9 cellular contexts compared by ENCODE assay signal in the genomic region with DNA sequence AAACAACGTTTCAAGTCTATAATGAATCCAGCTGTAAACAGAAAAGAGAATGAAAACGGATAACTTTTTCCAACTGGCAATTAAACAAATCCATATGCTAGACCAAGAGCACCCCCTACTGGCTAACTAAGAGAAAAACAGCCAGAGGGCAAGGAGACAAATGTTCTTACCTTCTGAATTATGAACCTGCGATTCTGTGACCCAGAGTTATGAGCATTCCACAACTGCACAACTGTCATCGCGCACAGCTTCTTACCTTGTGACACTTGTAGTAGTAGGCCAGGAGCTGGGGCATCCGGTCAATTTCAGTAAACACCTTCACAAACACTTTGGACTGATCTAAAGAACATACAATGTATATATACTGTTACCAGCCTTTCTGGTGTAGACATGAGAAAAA. TPM values are rescaled to one million over a fixed set of nuclear protein-coding genes. Genes with fewer than 3 reads are reported as not detected.
A peak's percentile ranks its signal among the peaks of the same experiment; 100 is the strongest.
DNase-seq lines count a peak whose midpoint lies in the region; ATAC-seq, FAIRE-seq and TF ChIP-seq lines count a peak whose summit lies in the region.
"Had no signal": no experiment of that assay in that cellular context is flagged by ENCODE, and none has a peak within 500 bp of the region (broad histone marks: within the 10 kb centered on the region; RNA-seq: fewer than 3 reads in every experiment).

No MANE protein-coding gene starts in this region.

- TF ChIP-seq POLR2A in heart left ventricle (IDR thresholded peaks at IDR 0.05) = no peak

- H3K4me3 ChIP-seq in CD8-positive, alpha-beta T cell (ENCODE audit: low read depth, low read length) = no peak overlapping the region
- H3K4me3 ChIP-seq in heart left ventricle = no peak overlapping the region
- H3K4me3 ChIP-seq: SJSA1 had no signal

- WGBS in heart left ventricle, 4 donors = 23 to 29% (median 24%) methylated on average over 6 of the region's 6 CpGs

- ATAC-seq in CD8-positive, alpha-beta T cell = peak; percentile 37
- ATAC-seq in WTC11 (no peak), heart left ventricle (peak in 3 of 4 donors; percentile 42 to 47 (median 44)), sciatic nerve (peak; percentile 32), GM19328 (IDR thresholded peaks at IDR 0.05; ENCODE audit: unreplicated experiment) (no peak)

- no peaks in the 10 kb centered on the region for H3K9me3 ChIP-seq in CD8-positive, alpha-beta T cell (ENCODE audit: low read length)
- H3K9me3 ChIP-seq in heart left ventricle = no peaks in the 10 kb centered on the region
- H3K9me3 ChIP-seq: SJSA1 had no signal

- CTCF ChIA-PET in CD8-positive, alpha-beta T cell (lab: Charles Lee) = interaction anchor here (0.5 to 4.2 kb wide), 26 partner anchors 10 to 840 kb away, joined by 3 to 26 read pairs (median 4); partner anchors contain the start of gene COG7
- CTCF ChIA-PET in WTC11 (lab: Charles Lee) = interaction anchor here (0.6 to 4.3 kb wide), 27 partner anchors 9 to 349 kb away, joined by 3 to 40 read pairs (median 9); partner anchors contain the start of genes SCNN1G and USP31

- peak; percentile 86 for FAIRE-seq in GM19239 (lab: Jason Lieb, UNC)

- H3K4me3 Mint-ChIP-seq in CD8-positive, alpha-beta T cell = no peak overlapping the region
- no peak overlapping the region for H3K4me3 Mint-ChIP-seq in WTC11

- H3K27ac ChIP-seq in CD8-positive, alpha-beta T cell (ENCODE audit: low read depth, low read length) = no peak overlapping the region
- H3K27ac ChIP-seq in heart left ventricle = no peak overlapping the region
- H3K27ac ChIP-seq: SJSA1 had no signal

- H3K27ac Mint-ChIP-seq in CD8-positive, alpha-beta T cell = no peak overlapping the region
- no peak overlapping the region for H3K27ac Mint-ChIP-seq in WTC11

- no peaks in the 10 kb centered on the region for H3K9me3 Mint-ChIP-seq in CD8-positive, alpha-beta T cell
- H3K9me3 Mint-ChIP-seq in WTC11 = no peaks in the 10 kb centered on the region

- no peaks in the 10 kb centered on the region for H3K27me3 ChIP-seq in CD8-positive, alpha-beta T cell (ENCODE audit: insufficient read depth, low read length)
- H3K27me3 ChIP-seq in heart left ventricle = no peaks in the 10 kb centered on the region
- H3K27me3 ChIP-seq: SJSA1 had no signal

- H3K4me1 Mint-ChIP-seq in CD8-positive, alpha-beta T cell (ENCODE audit: low read depth) = peaks cover 6% of the 10 kb centered on the region
- no peaks in the 10 kb centered on the region for H3K4me1 Mint-ChIP-seq in WTC11

- no peaks in the 10 kb centered on the region for H3K4me1 ChIP-seq in CD8-positive, alpha-beta T cell (ENCODE audit: insufficient read depth, low read length)
- peaks cover 0 to 12% (median 0%) of the 10 kb centered on the region in 12 donors for H3K4me1 ChIP-seq in heart left ventricle

- intact Hi-C loops in CD8-positive, alpha-beta T cell (cut with DNase I, micrococcal nuclease) = loop anchor here in 1 of 2 experiments (2.0 to 10.0 kb wide), 2 partner anchors 254 to 1880 kb away; no protein-coding TSS in a partner anchor
- intact Hi-C loops in heart left ventricle (cut with DNase I) (loop anchor here (1.0 to 10.0 kb wide), 11 partner anchors 41 to 540 kb away; partner anchors contain the start of gene SCNN1G (in 8 of the 10)), sciatic nerve (cut with DNase I) (no loop called here)

- peak; percentile 88 for TF ChIP-seq CTCF in CD8-positive, alpha-beta T cell (IDR thresholded peaks at IDR 0.05)
- TF ChIP-seq CTCF in WTC11 (IDR thresholded peaks at IDR 0.05) = peak; percentile 82
- peak; percentile 77 to 92 (median 86) for TF ChIP-seq CTCF in heart left ventricle (IDR thresholded peaks at IDR 0.05)

- DNase-seq in CD8-positive, alpha-beta T cell = peak in 2 of 7 experiments; percentile 12 to 13
- peak; percentile 37 for DNase-seq in GM19239 (ENCODE audit: insufficient read length, low spot score)
- DNase-seq in NCI-H2171 treated with DMSO at 0.1 percent for 48 hours (lab: John Stamatoyannopoulos, UW) = peak; percentile 88
- no peak for DNase-seq in WTC11 (ENCODE audit: low spot score)
- DNase-seq in heart left ventricle = no peak
- no peak for DNase-seq in sciatic nerve (ENCODE audit: low spot score)
- no peak for DNase-seq in T1000 (lab: John Stamatoyannopoulos, UW)

- POLR2A ChIA-PET in CD8-positive, alpha-beta T cell (lab: Charles Lee) = interaction anchor here (0.6 to 0.9 kb wide), 2 partner anchors 48 to 1397 kb away, joined by 3 read pairs; no protein-coding TSS in a partner anchor
- POLR2A ChIA-PET in WTC11 (lab: Charles Lee) = interaction anchor here (0.7 kb wide), 1 partner anchor 305 kb away, joined by 3 read pairs; no protein-coding TSS in a partner anchor

- peaks cover 37% of the 10 kb centered on the region for H3K36me3 ChIP-seq in CD8-positive, alpha-beta T cell (ENCODE audit: insufficient read depth, low read length)
- H3K36me3 ChIP-seq in heart left ventricle = peaks cover 0 to 91% (median 73%) of the 10 kb centered on the region in 9 donors

- H3K27me3 Mint-ChIP-seq in CD8-positive, alpha-beta T cell (ENCODE audit: low read depth) = no peaks in the 10 kb centered on the region
- H3K27me3 Mint-ChIP-seq in WTC11 (ENCODE audit: low read depth) = no peaks in the 10 kb centered on the region

- peaks cover 62% of the 10 kb centered on the region for H3K36me3 Mint-ChIP-seq in CD8-positive, alpha-beta T cell
- peaks cover 33% of the 10 kb centered on the region for H3K36me3 Mint-ChIP-seq in WTC11

TF ChIP-seq in WTC11, 78 proteins besides CTCF, POLR2A, EP300 and RAD21 (continues in another document):
- TF ChIP-seq NR2C2 (CRISPR knock-in tag; IDR thresholded peaks at IDR 0.05) (no peak), MYBL2 (CRISPR knock-in tag; IDR thresholded peaks at IDR 0.05) (no peak), SMAD3 (CRISPR knock-in tag; IDR thresholded peaks at IDR 0.05; ENCODE audit: borderline replicate concordance) (no peak), ATF3 (CRISPR knock-in tag; conservative IDR thresholded peaks at IDR 0.05) (no peak), ERG (CRISPR knock-in tag; IDR thresholded peaks at IDR 0.05) (no peak), KAT7 (CRISPR knock-in tag; IDR thresholded peaks at IDR 0.05; ENCODE audit: borderline replicate concordance) (no peak), ZNF121 (CRISPR knock-in tag; IDR thresholded peaks at IDR 0.05) (no peak)
- TF ChIP-seq, protein P1, sequence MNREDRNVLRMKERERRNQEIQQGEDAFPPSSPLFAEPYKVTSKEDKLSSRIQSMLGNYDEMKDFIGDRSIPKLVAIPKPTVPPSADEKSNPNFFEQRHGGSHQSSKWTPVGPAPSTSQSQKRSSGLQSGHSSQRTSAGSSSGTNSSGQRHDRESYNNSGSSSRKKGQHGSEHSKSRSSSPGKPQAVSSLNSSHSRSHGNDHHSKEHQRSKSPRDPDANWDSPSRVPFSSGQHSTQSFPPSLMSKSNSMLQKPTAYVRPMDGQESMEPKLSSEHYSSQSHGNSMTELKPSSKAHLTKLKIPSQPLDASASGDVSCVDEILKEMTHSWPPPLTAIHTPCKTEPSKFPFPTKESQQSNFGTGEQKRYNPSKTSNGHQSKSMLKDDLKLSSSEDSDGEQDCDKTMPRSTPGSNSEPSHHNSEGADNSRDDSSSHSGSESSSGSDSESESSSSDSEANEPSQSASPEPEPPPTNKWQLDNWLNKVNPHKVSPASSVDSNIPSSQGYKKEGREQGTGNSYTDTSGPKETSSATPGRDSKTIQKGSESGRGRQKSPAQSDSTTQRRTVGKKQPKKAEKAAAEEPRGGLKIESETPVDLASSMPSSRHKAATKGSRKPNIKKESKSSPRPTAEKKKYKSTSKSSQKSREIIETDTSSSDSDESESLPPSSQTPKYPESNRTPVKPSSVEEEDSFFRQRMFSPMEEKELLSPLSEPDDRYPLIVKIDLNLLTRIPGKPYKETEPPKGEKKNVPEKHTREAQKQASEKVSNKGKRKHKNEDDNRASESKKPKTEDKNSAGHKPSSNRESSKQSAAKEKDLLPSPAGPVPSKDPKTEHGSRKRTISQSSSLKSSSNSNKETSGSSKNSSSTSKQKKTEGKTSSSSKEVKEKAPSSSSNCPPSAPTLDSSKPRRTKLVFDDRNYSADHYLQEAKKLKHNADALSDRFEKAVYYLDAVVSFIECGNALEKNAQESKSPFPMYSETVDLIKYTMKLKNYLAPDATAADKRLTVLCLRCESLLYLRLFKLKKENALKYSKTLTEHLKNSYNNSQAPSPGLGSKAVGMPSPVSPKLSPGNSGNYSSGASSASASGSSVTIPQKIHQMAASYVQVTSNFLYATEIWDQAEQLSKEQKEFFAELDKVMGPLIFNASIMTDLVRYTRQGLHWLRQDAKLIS (CRISPR knock-in tag; IDR thresholded peaks at IDR 0.05; ENCODE audit: borderline replicate concordance) = no peak
- TF ChIP-seq, protein P2, sequence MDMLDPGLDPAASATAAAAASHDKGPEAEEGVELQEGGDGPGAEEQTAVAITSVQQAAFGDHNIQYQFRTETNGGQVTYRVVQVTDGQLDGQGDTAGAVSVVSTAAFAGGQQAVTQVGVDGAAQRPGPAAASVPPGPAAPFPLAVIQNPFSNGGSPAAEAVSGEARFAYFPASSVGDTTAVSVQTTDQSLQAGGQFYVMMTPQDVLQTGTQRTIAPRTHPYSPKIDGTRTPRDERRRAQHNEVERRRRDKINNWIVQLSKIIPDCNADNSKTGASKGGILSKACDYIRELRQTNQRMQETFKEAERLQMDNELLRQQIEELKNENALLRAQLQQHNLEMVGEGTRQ (CRISPR knock-in tag; IDR thresholded peaks at IDR 0.05) = no peak

RNA-seq across cellular contexts. Expression of gene COG7, which starts 18.6 kb away (rescaled TPM):
- 10 to 100 TPM; 13.3 to 14.7 TPM for total RNA-seq in CD8-positive, alpha-beta T cell
- total RNA-seq in WTC11 (2021) (21.6 to 22.6 TPM (median 21.9 TPM) in 3 replicates), heart left ventricle (10 to 100 TPM in 7 of 9 donors, 1 to 10 TPM in 2; 7.8 to 16.8 (median 12.2) TPM), sciatic nerve (29.4 TPM)
- 10 to 100 TPM; 11.1 to 12.4 TPM for polyA plus RNA-seq in heart left ventricle

Comparison
In these comparisons a context has a peak if more than half of its experiments do, and no peak if none do; other contexts are left out.
1. ATAC-seq: peak in CD8-positive, alpha-beta T cell (single experiment), heart left ventricle (3 of 4) and sciatic nerve (single experiment); none in WTC11 (single experiment) and GM19328 (single experiment).
2. DNase-seq: peak in GM19239 (single experiment) and NCI-H2171 treated with DMSO at 0.1 percent for 48 hours (single experiment); none in WTC11 (single experiment), heart left ventricle (0 of 5), sciatic nerve (single experiment) and T1000 (single experiment).
3. Peak in every context shown above with its lines, with median percentiles within 50 percentile points of each other: CTCF ChIP-seq.